ENCODE assay signal across 8 cellular contexts in the genomic region with DNA sequence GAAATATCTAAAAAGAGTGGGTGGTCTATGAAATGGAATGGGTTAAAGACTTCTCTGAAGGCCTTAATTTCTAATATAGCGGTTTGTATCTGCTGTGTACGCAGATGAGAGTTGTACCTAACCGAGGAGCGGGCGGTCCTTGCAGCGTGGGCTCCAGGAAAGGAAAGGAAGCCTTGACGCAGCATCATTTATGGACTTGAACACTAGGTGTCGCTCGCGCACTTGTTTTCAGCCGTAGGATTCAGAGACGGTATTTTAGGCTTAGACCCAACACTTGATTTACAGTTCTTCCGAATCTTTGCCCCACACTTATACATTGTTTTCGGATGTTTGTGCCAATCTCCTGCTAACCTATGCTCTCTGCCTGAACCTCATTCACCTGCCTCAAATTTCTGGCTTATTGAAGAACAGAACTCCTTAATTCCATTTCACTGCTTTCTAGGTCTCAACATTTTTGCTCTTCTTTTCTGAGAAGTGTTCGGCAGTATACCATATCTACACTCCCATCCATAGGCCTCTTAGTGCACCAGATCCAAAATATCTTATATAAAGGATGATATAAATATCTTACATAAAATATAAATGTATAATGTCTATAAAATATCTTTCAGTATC. TPM values are rescaled to one million over a fixed set of nuclear protein-coding genes. Genes with fewer than 3 reads are reported as not detected.
DNase-seq lines count a peak whose midpoint lies in the region; ATAC-seq and TF ChIP-seq lines count a peak whose summit lies in the region.

No MANE protein-coding gene starts in this region.

- peak; percentile 49 for DNase-seq in Caki2 (ENCODE audit: low read depth)
- DNase-seq in GM20000 (ENCODE audit: low spot score) = peak; percentile 74
- peak; percentile 72 for DNase-seq in HK-2 (ENCODE audit: unreplicated experiment)
- DNase-seq in NOMO-1 (lab: John Stamatoyannopoulos, UW; ENCODE audit: unreplicated experiment in 2 of 2) = peak; percentile 46 to 54
- peak; percentile 27 to 41 for DNase-seq in activated CD8-positive, alpha-beta memory T cell treated with anti-CD3 and anti-CD28 coated beads for 1 hour (ENCODE audit: extremely low read depth in 1 of 2, low read depth in 1 of 2)
- DNase-seq in endodermal cell = peak; percentile 94
- DNase-seq in mucosa of descending colon = peak in 2 of 3 donors; percentile 61 to 87
- DNase-seq in stimulated activated CD8-positive, alpha-beta memory T cell treated with anti-CD3 and anti-CD28 coated beads, Interleukin-4, amount 100 ng/mL, for 4 hours (ENCODE audit: low read depth in 2 of 2, low spot score in 1 of 2) = peak; percentile 7 to 47

- no peak overlapping the region for H3K9ac ChIP-seq in endodermal cell (ENCODE audit: extremely low read depth, low read length, poor library complexity, severe bottlenecking)

- peaks cover 4% of the 10 kb centered on the region for H3K4me1 Mint-ChIP-seq in endodermal cell

- H3K9me3 Mint-ChIP-seq in endodermal cell = peaks cover 18% of the 10 kb centered on the region

- peaks cover 2% of the 10 kb centered on the region for H3K36me3 Mint-ChIP-seq in endodermal cell (ENCODE audit: low read depth)

- intact Hi-C loops in mucosa of descending colon (cut with DNase I, micrococcal nuclease) = no loop called here

- H3K4me1 ChIP-seq in endodermal cell (ENCODE audit: control insufficient read depth, insufficient read depth, low read length) (no peaks in the 10 kb centered on the region), mucosa of descending colon (ENCODE audit: low read depth) (no peaks in the 10 kb centered on the region)

- H3K9me3 ChIP-seq in endodermal cell (ENCODE audit: control insufficient read depth, low read length) (peaks cover 10% of the 10 kb centered on the region), mucosa of descending colon (peaks cover 4% of the 10 kb centered on the region)

- no peak overlapping the region for H3K4me3 ChIP-seq in endodermal cell (ENCODE audit: low read length)
- no peak overlapping the region for H3K4me3 ChIP-seq in mucosa of descending colon

- peak; percentile 73 for TF ChIP-seq CTCF in GM20000 (IDR thresholded peaks at IDR 0.05; ENCODE audit: extremely low read depth, missing control alignments)
- TF ChIP-seq CTCF in endodermal cell (conservative IDR thresholded peaks at IDR 0.05) = peak; percentile 91
- TF ChIP-seq CTCF in mucosa of descending colon (IDR thresholded peaks at IDR 0.05) = peak; percentile 52

- WGBS in endodermal cell (ENCODE audit: insufficient coverage in 1 of 2, insufficient read length in 1 of 2), 2 experiments = 15 to 20% methylated on average over 13 to 15 of the region's 15 CpGs

- no peak overlapping the region for H3K27ac ChIP-seq in endodermal cell (ENCODE audit: low read depth, low read length)

- H3K27me3 ChIP-seq in endodermal cell (ENCODE audit: control insufficient read depth, insufficient read depth, low read length, poor library complexity, severe bottlenecking) = no peaks in the 10 kb centered on the region

- no peak overlapping the region for H3K27ac Mint-ChIP-seq in endodermal cell

- ATAC-seq in mucosa of descending colon = peak; percentile 78

- in situ Hi-C loops in Caki2 (cut with HindIII; ENCODE audit: low pct_unique_long_range_greater_than_20kb, low sequenced_read_pairs) = no loop called here

- no peak overlapping the region for H3K4me3 Mint-ChIP-seq in endodermal cell

- no peaks in the 10 kb centered on the region for H3K36me3 ChIP-seq in endodermal cell (ENCODE audit: control insufficient read depth, insufficient read depth, low read length)
- H3K36me3 ChIP-seq in mucosa of descending colon (ENCODE audit: low read depth) = no peaks in the 10 kb centered on the region

- H3K27me3 Mint-ChIP-seq in endodermal cell (ENCODE audit: insufficient read depth) = no peaks in the 10 kb centered on the region

RNA-seq across cellular contexts. Expression of a gene that starts 48.9 kb away (rescaled TPM):
- 8.0 and 8.9 TPM in 2 replicates for total RNA-seq in Caki2 (2014; rRNA removed; shearing (Covaris generic); ENCODE audit: low replicate concordance)
- total RNA-seq in endodermal cell (10 to 100 TPM; 34.4 to 42.3 TPM), mucosa of descending colon (1 to 10 TPM; 3.2 to 5.5 (median 4.9) TPM)
- 38.0 TPM for polyA plus RNA-seq in endodermal cell (2013, experiment 1 of 2)
- polyA plus RNA-seq in endodermal cell (2013, experiment 2 of 2) = 37.5 TPM

Comparison
In these comparisons a context has a peak if more than half of its experiments do, and no peak if none do; other contexts are left out.
1. DNase-seq: peak in every context shown above with its lines; median percentile 94 in endodermal cell; 74 in GM20000; 74 in mucosa of descending colon; 72 in HK-2; 50 in NOMO-1; 49 in Caki2; 34 in activated CD8-positive, alpha-beta memory T cell treated with anti-CD3 and anti-CD28 coated beads for 1 hour; 27 in stimulated activated CD8-positive, alpha-beta memory T cell treated with anti-CD3 and anti-CD28 coated beads, Interleukin-4, amount 100 ng/mL, for 4 hours.